In genomic region chrX:46788902-46789301, GRCh38 we compare ENCODE assay signal across 2 cellular contexts.
A peak's percentile ranks its signal among the peaks of the same experiment; 100 is the strongest.
TF ChIP-seq lines count a peak whose summit lies in the region.

No MANE protein-coding gene starts in this region.

TF ChIP-seq in HepG2, 621 proteins besides CTCF, POLR2A, EP300 and RAD21:
- TF ChIP-seq MAFK (conservative IDR thresholded peaks at IDR 0.05 in 1 of 2, IDR thresholded peaks at IDR 0.05 in 1 of 2; ENCODE audit: low read length in 2 of 2) (peak in 1 of 2 experiments; percentile 37; a peak in 2 of 4 replicates), CEBPB (IDR thresholded peaks at IDR 0.05; ENCODE audit: borderline replicate concordance, low read depth, low read length) (no peak), MAFF (IDR thresholded peaks at IDR 0.05; ENCODE audit: low read depth, low read length) (0 out of 2 replicates have a peak, but pooled peaks have one; percentile 3)

TF ChIP-seq in WTC11, 78 proteins besides CTCF, POLR2A, EP300 and RAD21:
- TF ChIP-seq ZNF396 (CRISPR knock-in tag; IDR thresholded peaks at IDR 0.05; ENCODE audit: borderline replicate concordance) = no peak
- no peak for TF ChIP-seq USF1 (CRISPR knock-in tag; IDR thresholded peaks at IDR 0.05)
- TF ChIP-seq ZBTB43 (CRISPR knock-in tag; IDR thresholded peaks at IDR 0.05) = no peak
- no peak for TF ChIP-seq SMAD3 (CRISPR knock-in tag; IDR thresholded peaks at IDR 0.05; ENCODE audit: borderline replicate concordance)
- TF ChIP-seq USF2 (CRISPR knock-in tag; IDR thresholded peaks at IDR 0.05) = no peak
- no peak for TF ChIP-seq ETV6 (CRISPR knock-in tag; IDR thresholded peaks at IDR 0.05)
- TF ChIP-seq ARID4B (CRISPR knock-in tag; IDR thresholded peaks at IDR 0.05; ENCODE audit: borderline replicate concordance) = no peak
- TF ChIP-seq NFATC4 (CRISPR knock-in tag; IDR thresholded peaks at IDR 0.05) = no peak
- no peak for TF ChIP-seq ZSCAN18 (CRISPR knock-in tag; IDR thresholded peaks at IDR 0.05)
- no peak for TF ChIP-seq JAZF1 (CRISPR knock-in tag; IDR thresholded peaks at IDR 0.05)
- TF ChIP-seq NR2C2 (CRISPR knock-in tag; IDR thresholded peaks at IDR 0.05) = no peak
- no peak for TF ChIP-seq TEAD4 (CRISPR knock-in tag; IDR thresholded peaks at IDR 0.05)
- TF ChIP-seq AR (CRISPR knock-in tag; IDR thresholded peaks at IDR 0.05) = no peak
- no peak for TF ChIP-seq STAT6 (CRISPR knock-in tag; conservative IDR thresholded peaks at IDR 0.05; ENCODE audit: low read depth)
- TF ChIP-seq SOX15 (CRISPR knock-in tag; IDR thresholded peaks at IDR 0.05) = no peak
- no peak for TF ChIP-seq RELA (CRISPR knock-in tag; IDR thresholded peaks at IDR 0.05; ENCODE audit: borderline replicate concordance)
- TF ChIP-seq ZNF138 (CRISPR knock-in tag; conservative IDR thresholded peaks at IDR 0.05) = no peak
